Comparison of ENCODE assay signal across 10 cellular contexts in genomic region chr6:102619585-102619984, GRCh38.
DNase-seq lines count a peak whose midpoint lies in the region; ATAC-seq, FAIRE-seq and TF ChIP-seq lines count a peak whose summit lies in the region.
"Had no signal": no experiment of that assay in that cellular context is flagged by ENCODE, and none has a peak within 500 bp of the region (broad histone marks: within the 10 kb centered on the region; RNA-seq: fewer than 3 reads in every experiment).

No MANE protein-coding gene starts in this region.

- ATAC-seq in HG02852 (IDR thresholded peaks at IDR 0.05; ENCODE audit: unreplicated experiment), result no peak
- no peak for ATAC-seq in HG03097 (IDR thresholded peaks at IDR 0.05; ENCODE audit: low FRiP score, unreplicated experiment)
- ATAC-seq: A549; activated CD8-positive, alpha-beta T cell treated with anti-CD3 and anti-CD28 coated beads, Interleukin-2, amount 10 ng/mL, durations not matched to agents 7 days and 5 days had no signal

- H3K36me3 Mint-ChIP-seq in astrocyte (ENCODE audit: low read depth, unreplicated experiment), result no peaks in the 10 kb centered on the region

- FAIRE-seq in astrocyte (lab: Jason Lieb, UNC), result no peak
- FAIRE-seq: A549 had no signal

- no peaks in the 10 kb centered on the region for H3K27me3 Mint-ChIP-seq in astrocyte (ENCODE audit: low read depth, unreplicated experiment)

- H3K9me2 ChIP-seq in neural cell (ENCODE audit: insufficient read depth, low read length), result no peaks in the 10 kb centered on the region

- peak; percentile 37 for TF ChIP-seq RAD21 in neural cell (conservative IDR thresholded peaks at IDR 0.05)

- no peak overlapping the region for H2AFZ ChIP-seq in astrocyte (ENCODE audit: low read depth, low read length)
- no peak overlapping the region for H2AFZ ChIP-seq in neural cell (ENCODE audit: low read depth, low read length)

- H3K79me2 ChIP-seq in astrocyte (ENCODE audit: insufficient read depth, low read length) (no peaks in the 10 kb centered on the region), neural cell (replicated peaks; ENCODE audit: insufficient read depth, low read length) (no peaks in the 10 kb centered on the region)

- H3K4me1 ChIP-seq in astrocyte (ENCODE audit: insufficient read depth, low read length), result no peaks in the 10 kb centered on the region
- H3K4me1 ChIP-seq: A549 had no signal

- TF ChIP-seq CTCF in astrocyte (IDR thresholded peaks at IDR 0.05; ENCODE audit: insufficient read depth, low read depth, low read length) (peak; percentile 43), neural cell (IDR thresholded peaks at IDR 0.05; ENCODE audit: poor library complexity, severe bottlenecking) (peak; percentile 48)

- H3K9me3 Mint-ChIP-seq in astrocyte (ENCODE audit: unreplicated experiment), result peaks cover 5% of the 10 kb centered on the region

- no peak overlapping the region for H3K4me3 ChIP-seq in astrocyte (ENCODE audit: insufficient read depth, low read depth, low read length)
- H3K4me3 ChIP-seq in neural cell (ENCODE audit: low read length), result no peak overlapping the region
- H3K4me3 ChIP-seq: A549 had no signal

- no peaks in the 10 kb centered on the region for H3K36me3 ChIP-seq in astrocyte (ENCODE audit: insufficient read depth, low read length)
- no peaks in the 10 kb centered on the region for H3K36me3 ChIP-seq in neural cell (ENCODE audit: insufficient read depth, low read length)

- DNase-seq in DMS 273 (lab: John Stamatoyannopoulos, UW; ENCODE audit: unreplicated experiment), result peak; percentile 55
- no peak for DNase-seq in DMS 273 treated with DMSO at 0.1 percent for 48 hours (lab: John Stamatoyannopoulos, UW)
- DNase-seq in Kasumi-1 (lab: John Stamatoyannopoulos, UW), result peak; percentile 49 to 62
- DNase-seq in astrocyte (ENCODE audit: low read depth), result no peak
- DNase-seq in foreskin melanocyte, result no peak
- DNase-seq: activated CD8-positive, alpha-beta T cell treated with anti-CD3 and anti-CD28 coated beads, Interleukin-2, amount 10 ng/mL, durations not matched to agents 7 days and 5 days had no signal

- no peak overlapping the region for H3K27ac ChIP-seq in astrocyte (ENCODE audit: low read depth, low read length)
- no peak overlapping the region for H3K27ac ChIP-seq in neural cell (ENCODE audit: low read length)
- H3K27ac ChIP-seq: A549 had no signal

- no peak overlapping the region for H3K4me3 Mint-ChIP-seq in astrocyte (ENCODE audit: unreplicated experiment)
- H3K4me3 Mint-ChIP-seq: activated CD8-positive, alpha-beta T cell treated with anti-CD3 and anti-CD28 coated beads, Interleukin-2, amount 10 ng/mL, durations not matched to agents 7 days and 5 days had no signal

- H3F3A ChIP-seq in neural cell (ENCODE audit: insufficient read depth, low read length, poor library complexity, severe bottlenecking), result no peaks in the 10 kb centered on the region

- H4K20me1 ChIP-seq in astrocyte (ENCODE audit: insufficient read depth, low read length) (no peaks in the 10 kb centered on the region), neural cell (ENCODE audit: insufficient read depth) (no peaks in the 10 kb centered on the region)

- H3K9me3 ChIP-seq in astrocyte (ENCODE audit: insufficient read depth, low read depth, low read length), result no peaks in the 10 kb centered on the region
- H3K9me3 ChIP-seq in neural cell (ENCODE audit: low read length), result no peaks in the 10 kb centered on the region
- H3K9me3 ChIP-seq: A549 had no signal

- H3K4me2 ChIP-seq in astrocyte (ENCODE audit: low read length), result no peak overlapping the region
- H3K4me2 ChIP-seq in neural cell (ENCODE audit: low read length), result no peak overlapping the region
- H3K4me2 ChIP-seq: A549 had no signal

- TF ChIP-seq EP300 in neural cell (conservative IDR thresholded peaks at IDR 0.05; ENCODE audit: poor library complexity, severe bottlenecking), result no peak

- H3K27me3 ChIP-seq in astrocyte (ENCODE audit: insufficient read depth, low read length) (no peaks in the 10 kb centered on the region), neural cell (ENCODE audit: insufficient read depth, low read depth, low read length) (no peaks in the 10 kb centered on the region)

- H3K4me1 Mint-ChIP-seq in astrocyte (ENCODE audit: low read depth, unreplicated experiment), result no peaks in the 10 kb centered on the region

- H3K9ac ChIP-seq in astrocyte (ENCODE audit: low read length) (no peak overlapping the region), neural cell (ENCODE audit: low read length) (no peak overlapping the region)

- H3K27ac Mint-ChIP-seq in astrocyte (ENCODE audit: unreplicated experiment), result no peak overlapping the region
- H3K27ac Mint-ChIP-seq: activated CD8-positive, alpha-beta T cell treated with anti-CD3 and anti-CD28 coated beads, Interleukin-2, amount 10 ng/mL, durations not matched to agents 7 days and 5 days had no signal

TF ChIP-seq in neural cell, 6 proteins besides CTCF, POLR2A, EP300 and RAD21:
- peak; percentile 33 for TF ChIP-seq SMC3 (conservative IDR thresholded peaks at IDR 0.05; ENCODE audit: poor library complexity)
- no peak for TF ChIP-seq MXI1 (conservative IDR thresholded peaks at IDR 0.05; ENCODE audit: poor library complexity, severe bottlenecking)

Comparison
In these comparisons a context has a peak if more than half of its experiments do, and no peak if none do; other contexts are left out.
1. DNase-seq: peak in DMS 273 (single experiment) and Kasumi-1 (2 of 2); none in DMS 273 treated with DMSO at 0.1 percent for 48 hours (single experiment), astrocyte (single experiment) and foreskin melanocyte (single experiment).